8 cellular contexts compared by ENCODE assay signal in genomic region chr6:152983637-152984386, GRCh38. TPM values are rescaled to one million over a fixed set of nuclear protein-coding genes. Genes with fewer than 3 reads are reported as not detected.
DNase-seq lines count a peak whose midpoint lies in the region; ATAC-seq and TF ChIP-seq lines count a peak whose summit lies in the region.

No MANE protein-coding gene starts in this region.

- H3K36me3 ChIP-seq in RWPE2 (ENCODE audit: low read depth) (peaks cover 44% of the 10 kb centered on the region), neural cell (ENCODE audit: insufficient read depth, low read length) (no peaks in the 10 kb centered on the region), stomach (peaks cover 0 to 6% (median 0%) of the 10 kb centered on the region in 4 donors)

- TF ChIP-seq EP300 in neural cell (conservative IDR thresholded peaks at IDR 0.05; ENCODE audit: poor library complexity, severe bottlenecking) (no peak), stomach (IDR thresholded peaks at IDR 0.05) (no peak)

- H3K9me2 ChIP-seq in neural cell (ENCODE audit: insufficient read depth, low read length): no peaks in the 10 kb centered on the region

- no peaks in the 10 kb centered on the region for H3K9me3 ChIP-seq in RWPE2 (ENCODE audit: severe bottlenecking)
- no peaks in the 10 kb centered on the region for H3K9me3 ChIP-seq in neural cell (ENCODE audit: low read length)
- H3K9me3 ChIP-seq in stomach: no peaks in the 10 kb centered on the region

- TF ChIP-seq POLR2A in stomach (IDR thresholded peaks at IDR 0.05): no peak

- H3K4me3 ChIP-seq in RWPE2 (ENCODE audit: severe bottlenecking) (peak overlapping the region; percentile 87), neural cell (ENCODE audit: low read length) (peak overlapping the region; percentile 81), stomach (peak overlapping the region; percentile 58 to 97 (median 76))

- H3F3A ChIP-seq in neural cell (ENCODE audit: insufficient read depth, low read length, poor library complexity, severe bottlenecking): peaks cover 3% of the 10 kb centered on the region

- peak overlapping the region; percentile 65 for H2AFZ ChIP-seq in neural cell (ENCODE audit: low read depth, low read length)

- H3K4me2 ChIP-seq in neural cell (ENCODE audit: low read length): peak overlapping the region; percentile 61

- no peak for TF ChIP-seq RAD21 in neural cell (conservative IDR thresholded peaks at IDR 0.05)

- DNase-seq in COLO668 (lab: John Stamatoyannopoulos, UW; ENCODE audit: unreplicated experiment): peak; percentile 54
- peak in 75 of 76 experiments; percentile 36 to 98 (median 89) for DNase-seq in HUDEP-2 (lab: John Stamatoyannopoulos, UW; ENCODE audit: unreplicated experiment in 76 of 76)
- DNase-seq in RWPE2 (ENCODE audit: low spot score): peak; percentile 86
- DNase-seq in activated gamma-delta T cell (lab: John Stamatoyannopoulos, UW): peak; percentile 91
- peak; percentile 73 for DNase-seq in fibroblast of the conjunctiva (ENCODE audit: low read depth)
- DNase-seq in stomach: peak; percentile 93

- ATAC-seq in GM21367 (IDR thresholded peaks at IDR 0.05; ENCODE audit: unreplicated experiment) (peak; percentile 17), RWPE2 (ENCODE audit: low read depth) (peak; percentile 62)

- no peak for TF ChIP-seq CTCF in RWPE2 (IDR thresholded peaks at IDR 0.05; ENCODE audit: poor library complexity, severe bottlenecking)
- TF ChIP-seq CTCF in neural cell (IDR thresholded peaks at IDR 0.05; ENCODE audit: poor library complexity, severe bottlenecking): peak; percentile 20
- TF ChIP-seq CTCF in stomach (IDR thresholded peaks at IDR 0.05): no peak

- WGBS in stomach, 5 donors: 0% methylated on average over 27 to 36 of the region's 36 CpGs

- peaks cover 2% of the 10 kb centered on the region for H4K20me1 ChIP-seq in neural cell (ENCODE audit: insufficient read depth)

- H3K27ac ChIP-seq in RWPE2 (ENCODE audit: poor library complexity, severe bottlenecking) (peak overlapping the region; percentile 89), neural cell (ENCODE audit: low read length) (peak overlapping the region; percentile 75), stomach (peak overlapping the region; percentile 84 to 94 (median 91))

- H3K79me2 ChIP-seq in neural cell (replicated peaks; ENCODE audit: insufficient read depth, low read length): peaks cover 57% of the 10 kb centered on the region

- peaks cover 27% of the 10 kb centered on the region for H3K4me1 ChIP-seq in RWPE2 (ENCODE audit: insufficient read depth, poor library complexity, severe bottlenecking)
- peaks cover 19 to 45% (median 29%) of the 10 kb centered on the region in 4 donors for H3K4me1 ChIP-seq in stomach

- no peaks in the 10 kb centered on the region for H3K27me3 ChIP-seq in RWPE2 (ENCODE audit: insufficient read depth, poor library complexity, severe bottlenecking)
- H3K27me3 ChIP-seq in neural cell (ENCODE audit: insufficient read depth, low read depth, low read length): no peaks in the 10 kb centered on the region
- H3K27me3 ChIP-seq in stomach: no peaks in the 10 kb centered on the region

- H3K9ac ChIP-seq in neural cell (ENCODE audit: low read length): peak overlapping the region; percentile 74

- intact Hi-C loops in stomach (cut with DNase I; ENCODE audit: low total_unique reads): no loop called here

TF ChIP-seq in neural cell, 6 proteins besides CTCF, POLR2A, EP300 and RAD21:
- peak; percentile 70 for TF ChIP-seq POLR2AphosphoS5 (IDR thresholded peaks at IDR 0.05)
- TF ChIP-seq MXI1 (conservative IDR thresholded peaks at IDR 0.05; ENCODE audit: poor library complexity, severe bottlenecking): no peak
- no peak for TF ChIP-seq SMC3 (conservative IDR thresholded peaks at IDR 0.05; ENCODE audit: poor library complexity)
- TF ChIP-seq, protein P1, sequence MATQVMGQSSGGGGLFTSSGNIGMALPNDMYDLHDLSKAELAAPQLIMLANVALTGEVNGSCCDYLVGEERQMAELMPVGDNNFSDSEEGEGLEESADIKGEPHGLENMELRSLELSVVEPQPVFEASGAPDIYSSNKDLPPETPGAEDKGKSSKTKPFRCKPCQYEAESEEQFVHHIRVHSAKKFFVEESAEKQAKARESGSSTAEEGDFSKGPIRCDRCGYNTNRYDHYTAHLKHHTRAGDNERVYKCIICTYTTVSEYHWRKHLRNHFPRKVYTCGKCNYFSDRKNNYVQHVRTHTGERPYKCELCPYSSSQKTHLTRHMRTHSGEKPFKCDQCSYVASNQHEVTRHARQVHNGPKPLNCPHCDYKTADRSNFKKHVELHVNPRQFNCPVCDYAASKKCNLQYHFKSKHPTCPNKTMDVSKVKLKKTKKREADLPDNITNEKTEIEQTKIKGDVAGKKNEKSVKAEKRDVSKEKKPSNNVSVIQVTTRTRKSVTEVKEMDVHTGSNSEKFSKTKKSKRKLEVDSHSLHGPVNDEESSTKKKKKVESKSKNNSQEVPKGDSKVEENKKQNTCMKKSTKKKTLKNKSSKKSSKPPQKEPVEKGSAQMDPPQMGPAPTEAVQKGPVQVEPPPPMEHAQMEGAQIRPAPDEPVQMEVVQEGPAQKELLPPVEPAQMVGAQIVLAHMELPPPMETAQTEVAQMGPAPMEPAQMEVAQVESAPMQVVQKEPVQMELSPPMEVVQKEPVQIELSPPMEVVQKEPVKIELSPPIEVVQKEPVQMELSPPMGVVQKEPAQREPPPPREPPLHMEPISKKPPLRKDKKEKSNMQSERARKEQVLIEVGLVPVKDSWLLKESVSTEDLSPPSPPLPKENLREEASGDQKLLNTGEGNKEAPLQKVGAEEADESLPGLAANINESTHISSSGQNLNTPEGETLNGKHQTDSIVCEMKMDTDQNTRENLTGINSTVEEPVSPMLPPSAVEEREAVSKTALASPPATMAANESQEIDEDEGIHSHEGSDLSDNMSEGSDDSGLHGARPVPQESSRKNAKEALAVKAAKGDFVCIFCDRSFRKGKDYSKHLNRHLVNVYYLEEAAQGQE (IDR thresholded peaks at IDR 0.05; ENCODE audit: borderline replicate concordance): peak; percentile 28
- TF ChIP-seq TAF1 (IDR thresholded peaks at IDR 0.05; ENCODE audit: low read depth): peak; percentile 45

RNA-seq across cellular contexts. Expression of gene FBXO5, which starts 1.0 kb away (rescaled TPM):
- 7.8 and 8.7 TPM in 2 replicates for polyA plus RNA-seq in neural cell
- 6.6 and 7.1 TPM in 2 replicates for polyA minus RNA-seq in neural cell
- 1 to 10 TPM in 4 of 5 donors, not detected in 1; 3.0 to 9.4 (median 7.8) TPM for total RNA-seq in stomach
- polyA plus RNA-seq in stomach: 1 to 10 TPM; 2.2 to 4.9 (median 4.0) TPM

RNA-seq across cellular contexts. Expression of gene MTRF1L, which starts 18.7 kb away (rescaled TPM):
- 14.0 and 16.2 TPM in 2 replicates for polyA plus RNA-seq in neural cell
- polyA minus RNA-seq in neural cell: 19.0 and 20.5 TPM in 2 replicates
- total RNA-seq in stomach: 10 to 100 TPM in 3 of 5 donors, 1 to 10 TPM in 2; 4.7 to 55.9 (median 24.4) TPM
- polyA plus RNA-seq in stomach: 10 to 100 TPM in 2 of 3 donors, 1 to 10 TPM in 1; 7.0 to 15.9 (median 14.6) TPM

Comparison
In these comparisons a context has a peak if more than half of its experiments do, and no peak if none do; other contexts are left out.
1. Peak in every context shown above with its lines: DNase-seq, ATAC-seq, H3K4me3 ChIP-seq and H3K27ac ChIP-seq.